ENCODE assay signal across 11 cellular contexts in genomic region chr12:6779667-6780459, GRCh38. TPM values are rescaled to one million over a fixed set of nuclear protein-coding genes. Genes with fewer than 3 reads are reported as not detected.
A peak's percentile ranks its signal among the peaks of the same experiment; 100 is the strongest.
DNase-seq lines count a peak whose midpoint lies in the region; ATAC-seq, FAIRE-seq and TF ChIP-seq lines count a peak whose summit lies in the region.
"Had no signal": no experiment of that assay in that cellular context is flagged by ENCODE, and none has a peak within 500 bp of the region (broad histone marks: within the 10 kb centered on the region; RNA-seq: fewer than 3 reads in every experiment).

No MANE protein-coding gene starts in this region.

- peaks cover 83% of the 10 kb centered on the region for H3K4me1 ChIP-seq in HepG2 (ENCODE audit: insufficient read depth, low read length)

- peaks cover 23 to 43% of the 10 kb centered on the region in 2 donors for H3K4me1 Mint-ChIP-seq in natural killer cell treated with Interleukin-12 subunit alpha and Interleukin-12 subunit beta and Interleukin-15 and Interleukin-18, amount 100 ng/mL, for 72 hours (ENCODE audit: low read depth in 2 of 2)
- H3K4me1 Mint-ChIP-seq in natural killer cell = peaks cover 13 to 16% of the 10 kb centered on the region in 2 donors
- peaks cover 64% of the 10 kb centered on the region for H3K4me1 Mint-ChIP-seq in activated T-helper 17 cell treated with anti-CD3 and anti-CD28 coated beads, Interleukin-2, amount 50 U/mL, for 72 hours

- H3K27ac Mint-ChIP-seq in natural killer cell treated with Interleukin-12 subunit alpha and Interleukin-12 subunit beta and Interleukin-15 and Interleukin-18, amount 100 ng/mL, for 72 hours = peak overlapping the region in 1 of 2 donors; percentile 93
- no peak overlapping the region for H3K27ac Mint-ChIP-seq in natural killer cell
- H3K27ac Mint-ChIP-seq in activated T-helper 17 cell treated with anti-CD3 and anti-CD28 coated beads, Interleukin-2, amount 50 U/mL, for 72 hours = peak overlapping the region; percentile 86

- intact Hi-C loops in natural killer cell (cut with micrococcal nuclease) = loop anchor here (1.0 to 2.0 kb wide), 4 partner anchors 27 to 225 kb away; partner anchors contain the start of gene MLF2
- intact Hi-C loops in HepG2 (cut with micrococcal nuclease; ENCODE audit: unreplicated experiment) = loop anchor here (1.0 to 2.0 kb wide), 3 partner anchors 27 to 45 kb away; partner anchors contain the start of gene MLF2

- TF ChIP-seq POLR2A in HepG2 (IDR thresholded peaks at IDR 0.05; ENCODE audit: insufficient read depth in 1 of 2, low read depth in 2 of 2, low read length in 2 of 2) = no peak

- peak overlapping the region; percentile 69 for H3K4me2 ChIP-seq in HepG2 (ENCODE audit: low read depth, low read length)

- H3K79me2 ChIP-seq in HepG2 (ENCODE audit: insufficient read depth, low read length) = no peaks in the 10 kb centered on the region

- TF ChIP-seq EP300 in HepG2 (IDR thresholded peaks at IDR 0.05; ENCODE audit: low read depth in 2 of 2, low read length in 2 of 2) = no peak; a peak in 1 of 4 replicates
- no peak for TF ChIP-seq EP300 in HepG2 (CRISPR knock-in tag; IDR thresholded peaks at IDR 0.05; ENCODE audit: borderline replicate concordance)

- POLR2A ChIA-PET in HepG2 (lab: Yijun Ruan, JAX) = interaction anchor here (0.6 to 3.3 kb wide), 5 partner anchors 9 to 26 kb away, joined by 3 to 28 read pairs (median 11); partner anchors contain the start of genes MLF2 and PTMS

- H3K27ac ChIP-seq in HepG2 (ENCODE audit: extremely low read length, insufficient read depth, low read length) = no peak overlapping the region

- no peaks in the 10 kb centered on the region for H3K9me3 ChIP-seq in HepG2 (ENCODE audit: low read length)

- peaks cover 18% of the 10 kb centered on the region for H3K36me3 Mint-ChIP-seq in natural killer cell treated with Interleukin-12 subunit alpha and Interleukin-12 subunit beta and Interleukin-15 and Interleukin-18, amount 100 ng/mL, for 72 hours
- H3K36me3 Mint-ChIP-seq in natural killer cell = no peaks in the 10 kb centered on the region
- peaks cover 43% of the 10 kb centered on the region for H3K36me3 Mint-ChIP-seq in activated T-helper 17 cell treated with anti-CD3 and anti-CD28 coated beads, Interleukin-2, amount 50 U/mL, for 72 hours (ENCODE audit: low read depth)

- no peak for ATAC-seq in natural killer cell treated with Interleukin-12 subunit alpha and Interleukin-12 subunit beta and Interleukin-15 and Interleukin-18, amount 100 ng/mL, for 72 hours
- ATAC-seq in natural killer cell (no peak), HepG2 (peak; percentile 29), GM19395 (IDR thresholded peaks at IDR 0.05; ENCODE audit: unreplicated experiment) (no peak)
- ATAC-seq in activated T-helper 17 cell treated with anti-CD3 and anti-CD28 coated beads, Interleukin-2, amount 50 U/mL, for 72 hours (replicated peaks) = peak; percentile 21

- DNase-seq in natural killer cell treated with Interleukin-12 subunit alpha and Interleukin-12 subunit beta and Interleukin-15 and Interleukin-18, amount 100 ng/mL, for 72 hours (ENCODE audit: low spot score) = peak; percentile 37
- no peak for DNase-seq in natural killer cell
- DNase-seq in HepG2 (ENCODE audit: low spot score) = peak; percentile 39
- DNase-seq in urothelium cell line (ENCODE audit: low spot score) = no peak
- DNase-seq in ureter (ENCODE audit: low spot score) = no peak
- no peak for DNase-seq in NCI-H2107 (lab: John Stamatoyannopoulos, UW)
- DNase-seq: stimulated activated CD4-positive, alpha-beta T cell treated with anti-CD3 and anti-CD28 coated beads, Interleukin-1b, Interleukin-23, amount 100 ng/mL, for 48 hours had no signal

- WGBS in HepG2 (ENCODE audit: low lambda C conversion rate) = 36% methylated on average over 5 of the region's 8 CpGs

- peak overlapping the region; percentile 84 for H3K4me3 Mint-ChIP-seq in natural killer cell treated with Interleukin-12 subunit alpha and Interleukin-12 subunit beta and Interleukin-15 and Interleukin-18, amount 100 ng/mL, for 72 hours
- H3K4me3 Mint-ChIP-seq in natural killer cell = no peak overlapping the region
- H3K4me3 Mint-ChIP-seq in activated T-helper 17 cell treated with anti-CD3 and anti-CD28 coated beads, Interleukin-2, amount 50 U/mL, for 72 hours = peak overlapping the region; percentile 89

- FAIRE-seq in HepG2 (lab: Jason Lieb, UNC) (no peak), urothelium cell line (lab: Jason Lieb, UNC) (peak; percentile 53)

- H3K27me3 Mint-ChIP-seq in natural killer cell treated with Interleukin-12 subunit alpha and Interleukin-12 subunit beta and Interleukin-15 and Interleukin-18, amount 100 ng/mL, for 72 hours = peaks cover 17 to 29% of the 10 kb centered on the region in 2 donors
- peaks cover 36 to 38% of the 10 kb centered on the region in 2 donors for H3K27me3 Mint-ChIP-seq in natural killer cell (ENCODE audit: low read depth in 2 of 2)
- peaks cover 4% of the 10 kb centered on the region for H3K27me3 Mint-ChIP-seq in activated T-helper 17 cell treated with anti-CD3 and anti-CD28 coated beads, Interleukin-2, amount 50 U/mL, for 72 hours

- no peaks in the 10 kb centered on the region for H4K20me1 ChIP-seq in HepG2 (ENCODE audit: insufficient read depth, low read length)

- CTCF ChIA-PET in HepG2 (lab: Yijun Ruan, JAX; ENCODE audit: low intra/inter-chr PET ratio, low total read pairs) = interaction anchor here (1.3 to 2.9 kb wide), 3 partner anchors 13 to 44 kb away, joined by 4 to 54 read pairs (median 16); partner anchors contain the start of gene MLF2

- H3K4me3 ChIP-seq in HepG2 (replicated peaks in 1 of 3; ENCODE audit: insufficient read depth in 1 of 3, low read depth in 2 of 3, low read length in 3 of 3) = peak overlapping the region in 1 of 3 experiments; percentile 47; a peak in 2 of 6 replicates

- in situ Hi-C loops in HepG2 (cut with HindIII; ENCODE audit: extremely low pct_ligation_motif_present, low pct_unique_long_range_greater_than_20kb) = loop anchor here (5.0 kb wide), 1 partner anchor 33 kb away; no protein-coding TSS in a partner anchor

- H3K36me3 ChIP-seq in HepG2 (replicated peaks in 1 of 2; ENCODE audit: control insufficient read depth in 1 of 2, insufficient read depth in 2 of 2, low read length in 2 of 2) = no peaks in the 10 kb centered on the region

- peaks cover 2 to 16% of the 10 kb centered on the region in 2 experiments; a peak in 2 of 5 replicates for H3K27me3 ChIP-seq in HepG2 (ENCODE audit: control insufficient read depth in 1 of 2, insufficient read depth in 2 of 2, low read length in 2 of 2)

- TF ChIP-seq CTCF in natural killer cell (IDR thresholded peaks at IDR 0.05) (no peak), HepG2 (CRISPR knock-in tag; IDR thresholded peaks at IDR 0.05) (no peak)

- H3K9me3 Mint-ChIP-seq in natural killer cell treated with Interleukin-12 subunit alpha and Interleukin-12 subunit beta and Interleukin-15 and Interleukin-18, amount 100 ng/mL, for 72 hours = no peaks in the 10 kb centered on the region
- H3K9me3 Mint-ChIP-seq in natural killer cell = no peaks in the 10 kb centered on the region
- H3K9me3 Mint-ChIP-seq in activated T-helper 17 cell treated with anti-CD3 and anti-CD28 coated beads, Interleukin-2, amount 50 U/mL, for 72 hours = no peaks in the 10 kb centered on the region

- H2AFZ ChIP-seq in HepG2 (ENCODE audit: low read length) = no peak overlapping the region

- no peak overlapping the region; the same call in 1 of the 2 replicates for H3K9ac ChIP-seq in HepG2 (ENCODE audit: insufficient read depth, low read depth, low read length)

- no TSS peak for BruUV-seq in HepG2 (replicated peaks; lab: Mats Ljungman, UMichigan)

- no peak for TF ChIP-seq RAD21 in HepG2 (CRISPR knock-in tag; IDR thresholded peaks at IDR 0.05)

RNA-seq across cellular contexts. Expression of gene LAG3, which starts 7.5 kb away (rescaled TPM):
- total RNA-seq in natural killer cell treated with Interleukin-12 subunit alpha and Interleukin-12 subunit beta and Interleukin-15 and Interleukin-18, amount 100 ng/mL, for 72 hours = 100 to 1,000 TPM in 1 of 2 donors, 10 to 100 TPM in 1; 78.2 to 365 TPM
- 1 to 10 TPM in 1 of 3 donors, under 1 TPM in 2; 0.36 to 7.6 (median 0.78) TPM for total RNA-seq in natural killer cell
- total RNA-seq in activated T-helper 17 cell treated with anti-CD3 and anti-CD28 coated beads, Interleukin-2, amount 50 U/mL, for 72 hours = 100 to 1,000 TPM in 1 of 2 donors, 10 to 100 TPM in 1; 45.6 to 206 TPM
- total RNA-seq in HepG2 (2016; rRNA removed; fragmentation: Illumina TruSeq; extraction: Trizol) = 0.11 TPM in 1 of 2 replicates, not detected in the other
- total RNA-seq in HepG2 (2016; cell fraction: cytosol; rRNA removed; fragmentation: Illumina TruSeq; extraction: Trizol; ENCODE audit: low read depth) = not detected in 2 replicates
- 0.11 TPM in 1 of 2 replicates, not detected in the other for total RNA-seq in HepG2 (2016; cell fraction: insoluble cytoplasmic fraction; rRNA removed; fragmentation: Illumina TruSeq; extraction: Trizol)
- total RNA-seq in HepG2 (2016; cell fraction: membrane; rRNA removed; fragmentation: Illumina TruSeq; extraction: Trizol) = 0.07 TPM in 1 of 2 replicates, not detected in the other
- total RNA-seq in HepG2 (2016; cell fraction: nucleus; rRNA removed; fragmentation: Illumina TruSeq; extraction: Trizol) = 0.31 TPM in 1 of 2 replicates, not detected in the other
- polyA plus RNA-seq in HepG2 (2011; rRNA removed) = 0.26 and 0.51 TPM in 2 replicates
- polyA plus RNA-seq in HepG2 (2011; cell fraction: cytosol; rRNA removed) = 0.08 and 0.15 TPM in 2 replicates
- polyA plus RNA-seq in HepG2 (2011; cell fraction: nucleus; rRNA removed) = 3.5 and 3.6 TPM in 2 replicates
- polyA plus RNA-seq in HepG2 (2012) = 0.95 and 1.0 TPM in 2 replicates
- polyA plus RNA-seq in HepG2 (2016; cell fraction: cytosol; fragmentation: Illumina TruSeq; extraction: Trizol; ENCODE audit: low read depth) = not detected in 2 replicates
- not detected in 2 replicates for polyA plus RNA-seq in HepG2 (2016; cell fraction: insoluble cytoplasmic fraction; fragmentation: Illumina TruSeq; extraction: Trizol; ENCODE audit: low read depth)
- 0.11 TPM in 1 of 2 replicates, not detected in the other for polyA plus RNA-seq in HepG2 (2016; cell fraction: membrane; fragmentation: Illumina TruSeq; extraction: Trizol; ENCODE audit: low read depth)
- polyA plus RNA-seq in HepG2 (2016; cell fraction: nucleus; fragmentation: Illumina TruSeq; extraction: Trizol; ENCODE audit: insufficient read depth, low read depth) = 1.3 and 2.2 TPM in 2 replicates
- polyA minus RNA-seq in HepG2 (2011; rRNA and poly(A)+ RNA removed; ENCODE audit: low replicate concordance) = 0.08 and 0.54 TPM in 2 replicates
- not detected in 2 replicates for polyA minus RNA-seq in HepG2 (2011; cell fraction: cytosol; rRNA and poly(A)+ RNA removed)
- polyA minus RNA-seq in HepG2 (2011; cell fraction: nucleus; rRNA and poly(A)+ RNA removed) = 0.90 and 2.0 TPM in 2 replicates
- total RNA-seq in ureter = 2.3 TPM
- total RNA-seq: Daoy had no signal

RNA-seq across cellular contexts. Expression of gene CD4, which starts 9.5 kb away (rescaled TPM):
- total RNA-seq in natural killer cell treated with Interleukin-12 subunit alpha and Interleukin-12 subunit beta and Interleukin-15 and Interleukin-18, amount 100 ng/mL, for 72 hours = 1 to 10 TPM in 1 of 2 donors, under 1 TPM in 1; 0.43 to 5.4 TPM
- total RNA-seq in natural killer cell (10 to 100 TPM in 1 of 3 donors, 1 to 10 TPM in 2; 8.5 to 10.1 (median 9.8) TPM), HepG2 (2016; rRNA removed; fragmentation: Illumina TruSeq; extraction: Trizol) (0.07 and 0.27 TPM in 2 replicates), ureter (18.0 TPM)
- total RNA-seq in activated T-helper 17 cell treated with anti-CD3 and anti-CD28 coated beads, Interleukin-2, amount 50 U/mL, for 72 hours = 100 to 1,000 TPM; 224 to 261 TPM
- not detected in 2 replicates for total RNA-seq in HepG2 (2016; cell fraction: cytosol; rRNA removed; fragmentation: Illumina TruSeq; extraction: Trizol; ENCODE audit: low read depth)
- 0.15 TPM in 1 of 2 replicates, not detected in the other for total RNA-seq in HepG2 (2016; cell fraction: insoluble cytoplasmic fraction; rRNA removed; fragmentation: Illumina TruSeq; extraction: Trizol)
- total RNA-seq in HepG2 (2016; cell fraction: membrane; rRNA removed; fragmentation: Illumina TruSeq; extraction: Trizol) = 0.10 TPM in 1 of 2 replicates, not detected in the other
- total RNA-seq in HepG2 (2016; cell fraction: nucleus; rRNA removed; fragmentation: Illumina TruSeq; extraction: Trizol) = 0.28 and 0.41 TPM in 2 replicates
- polyA plus RNA-seq in HepG2 (2011; rRNA removed) = 0.68 and 0.95 TPM in 2 replicates
- 0.54 and 0.87 TPM in 2 replicates for polyA plus RNA-seq in HepG2 (2011; cell fraction: cytosol; rRNA removed)
- polyA plus RNA-seq in HepG2 (2011; cell fraction: nucleus; rRNA removed) = 0.55 and 0.64 TPM in 2 replicates
- polyA plus RNA-seq in HepG2 (2012) = 1.5 and 2.7 TPM in 2 replicates
- polyA plus RNA-seq in HepG2 (2016; cell fraction: cytosol; fragmentation: Illumina TruSeq; extraction: Trizol; ENCODE audit: low read depth) = 0.06 and 0.14 TPM in 2 replicates
- polyA plus RNA-seq in HepG2 (2016; cell fraction: insoluble cytoplasmic fraction; fragmentation: Illumina TruSeq; extraction: Trizol; ENCODE audit: low read depth) = 0.16 and 0.24 TPM in 2 replicates
- not detected in 2 replicates for polyA plus RNA-seq in HepG2 (2016; cell fraction: membrane; fragmentation: Illumina TruSeq; extraction: Trizol; ENCODE audit: low read depth)
- 0.52 and 0.68 TPM in 2 replicates for polyA plus RNA-seq in HepG2 (2016; cell fraction: nucleus; fragmentation: Illumina TruSeq; extraction: Trizol; ENCODE audit: insufficient read depth, low read depth)
- 2.6 TPM in 1 of 2 replicates, not detected in the other for polyA minus RNA-seq in HepG2 (2011; rRNA and poly(A)+ RNA removed; ENCODE audit: low replicate concordance)
- polyA minus RNA-seq in HepG2 (2011; cell fraction: cytosol; rRNA and poly(A)+ RNA removed) = 0.20 and 0.70 TPM in 2 replicates
- polyA minus RNA-seq in HepG2 (2011; cell fraction: nucleus; rRNA and poly(A)+ RNA removed) = 0.39 and 0.87 TPM in 2 replicates
- total RNA-seq: Daoy, lung microvascular endothelial cell had no signal

RNA-seq across cellular contexts. Expression of gene PTMS, which starts 13.7 kb away (rescaled TPM):
- 10 to 100 TPM; 50.4 to 93.8 TPM for total RNA-seq in natural killer cell treated with Interleukin-12 subunit alpha and Interleukin-12 subunit beta and Interleukin-15 and Interleukin-18, amount 100 ng/mL, for 72 hours
- total RNA-seq in natural killer cell (10 to 100 TPM in 1 of 3 donors, 1 to 10 TPM in 2; 2.3 to 33.2 (median 2.8) TPM), HepG2 (2016; rRNA removed; fragmentation: Illumina TruSeq; extraction: Trizol) (40.5 and 42.1 TPM in 2 replicates), ureter (288 TPM)
- total RNA-seq in activated T-helper 17 cell treated with anti-CD3 and anti-CD28 coated beads, Interleukin-2, amount 50 U/mL, for 72 hours = 100 to 1,000 TPM in 1 of 2 donors, 10 to 100 TPM in 1; 71.3 to 161 TPM
- 20.4 and 25.8 TPM in 2 replicates for total RNA-seq in HepG2 (2016; cell fraction: cytosol; rRNA removed; fragmentation: Illumina TruSeq; extraction: Trizol; ENCODE audit: low read depth)
- total RNA-seq in HepG2 (2016; cell fraction: insoluble cytoplasmic fraction; rRNA removed; fragmentation: Illumina TruSeq; extraction: Trizol) = 34.7 and 40.6 TPM in 2 replicates
- 33.5 and 39.4 TPM in 2 replicates for total RNA-seq in HepG2 (2016; cell fraction: membrane; rRNA removed; fragmentation: Illumina TruSeq; extraction: Trizol)
- total RNA-seq in HepG2 (2016; cell fraction: nucleus; rRNA removed; fragmentation: Illumina TruSeq; extraction: Trizol) = 24.6 and 26.7 TPM in 2 replicates
- polyA plus RNA-seq in HepG2 (2011; rRNA removed) = 79.1 and 82.4 TPM in 2 replicates
- 82.7 and 86.9 TPM in 2 replicates for polyA plus RNA-seq in HepG2 (2011; cell fraction: cytosol; rRNA removed)
- 107 and 116 TPM in 2 replicates for polyA plus RNA-seq in HepG2 (2011; cell fraction: nucleus; rRNA removed)
- 128 and 237 TPM in 2 replicates for polyA plus RNA-seq in HepG2 (2012)
- 96.6 and 97.7 TPM in 2 replicates for polyA plus RNA-seq in HepG2 (2016; cell fraction: cytosol; fragmentation: Illumina TruSeq; extraction: Trizol; ENCODE audit: low read depth)
- polyA plus RNA-seq in HepG2 (2016; cell fraction: insoluble cytoplasmic fraction; fragmentation: Illumina TruSeq; extraction: Trizol; ENCODE audit: low read depth) = 162 and 207 TPM in 2 replicates
- polyA plus RNA-seq in HepG2 (2016; cell fraction: membrane; fragmentation: Illumina TruSeq; extraction: Trizol; ENCODE audit: low read depth) = 140 and 143 TPM in 2 replicates
- 169 and 175 TPM in 2 replicates for polyA plus RNA-seq in HepG2 (2016; cell fraction: nucleus; fragmentation: Illumina TruSeq; extraction: Trizol; ENCODE audit: insufficient read depth, low read depth)
- polyA minus RNA-seq in HepG2 (2011; rRNA and poly(A)+ RNA removed; ENCODE audit: low replicate concordance) = 46.9 and 158 TPM in 2 replicates
- 19.3 and 21.6 TPM in 2 replicates for polyA minus RNA-seq in HepG2 (2011; cell fraction: cytosol; rRNA and poly(A)+ RNA removed)
- polyA minus RNA-seq in HepG2 (2011; cell fraction: nucleus; rRNA and poly(A)+ RNA removed) = 8.1 and 13.0 TPM in 2 replicates

RNA-seq across cellular contexts. Expression of gene MLF2, which starts 26.9 kb away (rescaled TPM):
- 100 to 1,000 TPM in 1 of 2 donors, 10 to 100 TPM in 1; 98.3 to 124 TPM for total RNA-seq in natural killer cell treated with Interleukin-12 subunit alpha and Interleukin-12 subunit beta and Interleukin-15 and Interleukin-18, amount 100 ng/mL, for 72 hours
- total RNA-seq in natural killer cell (100 to 1,000 TPM; 114 to 117 (median 116) TPM), HepG2 (2016; rRNA removed; fragmentation: Illumina TruSeq; extraction: Trizol) (88.1 and 95.8 TPM in 2 replicates), ureter (139 TPM)
- 100 to 1,000 TPM; 132 to 279 TPM for total RNA-seq in activated T-helper 17 cell treated with anti-CD3 and anti-CD28 coated beads, Interleukin-2, amount 50 U/mL, for 72 hours
- total RNA-seq in HepG2 (2016; cell fraction: cytosol; rRNA removed; fragmentation: Illumina TruSeq; extraction: Trizol; ENCODE audit: low read depth) = 20.8 and 28.2 TPM in 2 replicates
- 86.9 and 96.5 TPM in 2 replicates for total RNA-seq in HepG2 (2016; cell fraction: insoluble cytoplasmic fraction; rRNA removed; fragmentation: Illumina TruSeq; extraction: Trizol)
- 41.7 and 71.5 TPM in 2 replicates for total RNA-seq in HepG2 (2016; cell fraction: membrane; rRNA removed; fragmentation: Illumina TruSeq; extraction: Trizol)
- 50.4 and 54.8 TPM in 2 replicates for total RNA-seq in HepG2 (2016; cell fraction: nucleus; rRNA removed; fragmentation: Illumina TruSeq; extraction: Trizol)
- 167 and 178 TPM in 2 replicates for polyA plus RNA-seq in HepG2 (2011; rRNA removed)
- polyA plus RNA-seq in HepG2 (2011; cell fraction: cytosol; rRNA removed) = 182 and 203 TPM in 2 replicates
- polyA plus RNA-seq in HepG2 (2011; cell fraction: nucleus; rRNA removed) = 234 and 240 TPM in 2 replicates
- polyA plus RNA-seq in HepG2 (2012) = 94.9 and 97.7 TPM in 2 replicates
- polyA plus RNA-seq in HepG2 (2016; cell fraction: cytosol; fragmentation: Illumina TruSeq; extraction: Trizol; ENCODE audit: low read depth) = 31.3 and 48.0 TPM in 2 replicates
- 178 and 184 TPM in 2 replicates for polyA plus RNA-seq in HepG2 (2016; cell fraction: insoluble cytoplasmic fraction; fragmentation: Illumina TruSeq; extraction: Trizol; ENCODE audit: low read depth)
- polyA plus RNA-seq in HepG2 (2016; cell fraction: membrane; fragmentation: Illumina TruSeq; extraction: Trizol; ENCODE audit: low read depth) = 69.7 and 93.5 TPM in 2 replicates
- 128 and 129 TPM in 2 replicates for polyA plus RNA-seq in HepG2 (2016; cell fraction: nucleus; fragmentation: Illumina TruSeq; extraction: Trizol; ENCODE audit: insufficient read depth, low read depth)
- 127 and 179 TPM in 2 replicates for polyA minus RNA-seq in HepG2 (2011; rRNA and poly(A)+ RNA removed; ENCODE audit: low replicate concordance)
- 36.1 and 36.7 TPM in 2 replicates for polyA minus RNA-seq in HepG2 (2011; cell fraction: cytosol; rRNA and poly(A)+ RNA removed)
- 47.3 and 50.7 TPM in 2 replicates for polyA minus RNA-seq in HepG2 (2011; cell fraction: nucleus; rRNA and poly(A)+ RNA removed)

RNA-seq across cellular contexts. Expression of gene GPR162, which starts 41.8 kb away (rescaled TPM):
- total RNA-seq in natural killer cell treated with Interleukin-12 subunit alpha and Interleukin-12 subunit beta and Interleukin-15 and Interleukin-18, amount 100 ng/mL, for 72 hours = not detected
- total RNA-seq in natural killer cell = 1 to 10 TPM in 1 of 3 donors, under 1 TPM in 2; 0.39 to 2.1 (median 0.68) TPM
- under 1 TPM; 0.15 to 0.37 TPM for total RNA-seq in activated T-helper 17 cell treated with anti-CD3 and anti-CD28 coated beads, Interleukin-2, amount 50 U/mL, for 72 hours
- total RNA-seq in HepG2 (2016; rRNA removed; fragmentation: Illumina TruSeq; extraction: Trizol) = not detected in 2 replicates
- not detected in 2 replicates for total RNA-seq in HepG2 (2016; cell fraction: cytosol; rRNA removed; fragmentation: Illumina TruSeq; extraction: Trizol; ENCODE audit: low read depth)
- total RNA-seq in HepG2 (2016; cell fraction: insoluble cytoplasmic fraction; rRNA removed; fragmentation: Illumina TruSeq; extraction: Trizol) = not detected in 2 replicates
- not detected in 2 replicates for total RNA-seq in HepG2 (2016; cell fraction: membrane; rRNA removed; fragmentation: Illumina TruSeq; extraction: Trizol)
- total RNA-seq in HepG2 (2016; cell fraction: nucleus; rRNA removed; fragmentation: Illumina TruSeq; extraction: Trizol) = not detected in 2 replicates
- polyA plus RNA-seq in HepG2 (2011; rRNA removed) = 0.08 and 0.10 TPM in 2 replicates
- 0.05 and 0.08 TPM in 2 replicates for polyA plus RNA-seq in HepG2 (2011; cell fraction: cytosol; rRNA removed)
- polyA plus RNA-seq in HepG2 (2011; cell fraction: nucleus; rRNA removed) = 0.34 and 0.66 TPM in 2 replicates
- polyA plus RNA-seq in HepG2 (2012) = 0.51 and 0.78 TPM in 2 replicates
- not detected in 2 replicates for polyA plus RNA-seq in HepG2 (2016; cell fraction: cytosol; fragmentation: Illumina TruSeq; extraction: Trizol; ENCODE audit: low read depth)
- not detected in 2 replicates for polyA plus RNA-seq in HepG2 (2016; cell fraction: insoluble cytoplasmic fraction; fragmentation: Illumina TruSeq; extraction: Trizol; ENCODE audit: low read depth)
- not detected in 2 replicates for polyA plus RNA-seq in HepG2 (2016; cell fraction: membrane; fragmentation: Illumina TruSeq; extraction: Trizol; ENCODE audit: low read depth)
- polyA plus RNA-seq in HepG2 (2016; cell fraction: nucleus; fragmentation: Illumina TruSeq; extraction: Trizol; ENCODE audit: insufficient read depth, low read depth) = not detected in 2 replicates
- polyA minus RNA-seq in HepG2 (2011; rRNA and poly(A)+ RNA removed; ENCODE audit: low replicate concordance) = not detected in 2 replicates
- not detected in 2 replicates for polyA minus RNA-seq in HepG2 (2011; cell fraction: cytosol; rRNA and poly(A)+ RNA removed)
- polyA minus RNA-seq in HepG2 (2011; cell fraction: nucleus; rRNA and poly(A)+ RNA removed) = not detected in 2 replicates
- total RNA-seq in ureter = 2.5 TPM

Comparison
In these comparisons a context has a peak if more than half of its experiments do, and no peak if none do; other contexts are left out.
1. DNase-seq: peak in natural killer cell treated with Interleukin-12 subunit alpha and Interleukin-12 subunit beta and Interleukin-15 and Interleukin-18, amount 100 ng/mL, for 72 hours (single experiment) and HepG2 (single experiment); none in natural killer cell (single experiment), urothelium cell line (single experiment), ureter (single experiment) and NCI-H2107 (single experiment).
2. RNA of gene LAG3, which starts 7.5 kb away (total RNA-seq): 78.2 to 365 TPM in natural killer cell treated with Interleukin-12 subunit alpha and Interleukin-12 subunit beta and Interleukin-15 and Interleukin-18, amount 100 ng/mL, for 72 hours and 45.6 to 206 TPM in activated T-helper 17 cell treated with anti-CD3 and anti-CD28 coated beads, Interleukin-2, amount 50 U/mL, for 72 hours; 2.3 TPM in ureter (single experiment), 0.36 to 7.6 TPM in natural killer cell and 0.07 to 0.31 TPM in HepG2; every median in the first group is over 4 times any median in the second.
3. ATAC-seq: peak in activated T-helper 17 cell treated with anti-CD3 and anti-CD28 coated beads, Interleukin-2, amount 50 U/mL, for 72 hours (single experiment) and HepG2 (single experiment); none in natural killer cell treated with Interleukin-12 subunit alpha and Interleukin-12 subunit beta and Interleukin-15 and Interleukin-18, amount 100 ng/mL, for 72 hours (0 of 2), natural killer cell (0 of 3) and GM19395 (single experiment).
4. RNA of gene CD4, which starts 9.5 kb away (total RNA-seq): 224 to 261 TPM in activated T-helper 17 cell treated with anti-CD3 and anti-CD28 coated beads, Interleukin-2, amount 50 U/mL, for 72 hours; 18.0 TPM in ureter (single experiment), 8.5 to 10.1 TPM in natural killer cell, 0.43 to 5.4 TPM in natural killer cell treated with Interleukin-12 subunit alpha and Interleukin-12 subunit beta and Interleukin-15 and Interleukin-18, amount 100 ng/mL, for 72 hours and 0.07 to 0.41 TPM in HepG2; every median in the first group is over 10 times any median in the second.